In the genomic region with DNA sequence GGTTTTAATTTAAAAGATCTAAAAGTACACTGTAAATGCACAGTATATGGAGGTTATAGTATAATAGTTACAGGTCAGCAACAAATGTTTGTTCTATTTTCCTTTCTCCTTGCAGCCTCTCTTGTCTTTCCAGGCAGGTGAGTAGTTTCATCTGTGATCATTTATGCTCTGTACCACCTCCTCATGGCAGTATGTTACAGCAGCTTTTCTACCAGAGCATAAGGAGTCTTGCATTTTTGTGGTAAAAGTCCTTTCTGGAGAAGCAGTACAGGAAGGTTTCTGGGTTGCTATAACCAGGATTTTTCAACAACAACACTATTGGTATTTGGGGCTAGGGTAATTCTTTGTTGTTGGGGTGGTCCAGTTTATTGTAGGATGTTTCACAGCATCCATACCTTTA, we compare ENCODE assay signal across 22 cellular contexts. TPM values are rescaled to one million over a fixed set of nuclear protein-coding genes. Genes with fewer than 3 reads are reported as not detected.
DNase-seq lines count a peak whose midpoint lies in the region; ATAC-seq, FAIRE-seq and TF ChIP-seq lines count a peak whose summit lies in the region.
"Had no signal": no experiment of that assay in that cellular context is flagged by ENCODE, and none has a peak within 500 bp of the region (broad histone marks: within the 10 kb centered on the region; RNA-seq: fewer than 3 reads in every experiment).

No MANE protein-coding gene starts in this region.

- peak overlapping the region; percentile 4 for H3K9ac ChIP-seq in NT2/D1 (ENCODE audit: insufficient read length, low read depth)

- no peaks in the 10 kb centered on the region for H3K27me3 Mint-ChIP-seq in neural crest cell (ENCODE audit: low read depth)
- H3K27me3 Mint-ChIP-seq: activated B cell treated with CpG ODN at 0.5 μM for 24 hours; CD4-positive, alpha-beta memory T cell; naive B cell had no signal

- H3K36me3 ChIP-seq in NT2/D1 (ENCODE audit: insufficient read depth, insufficient read length, low read length) = peaks cover 9% of the 10 kb centered on the region
- H3K36me3 ChIP-seq: vagina had no signal

- H3K27ac Mint-ChIP-seq in neural crest cell (ENCODE audit: unreplicated experiment) = no peak overlapping the region
- H3K27ac Mint-ChIP-seq in stimulated activated effector memory CD8-positive, alpha-beta T cell treated with anti-CD3 and anti-CD28 coated beads, Interleukin-12 subunit alpha, Interleukin-12 subunit beta, amount 100 ng/mL, for 72 hours = no peak overlapping the region
- H3K27ac Mint-ChIP-seq: activated B cell treated with CpG ODN at 0.5 μM for 24 hours; activated T-helper 1 cell treated with anti-CD3 and anti-CD28 coated beads, Interleukin-12 subunit alpha, Interleukin-12 subunit beta, Interleukin-2, Interleukin-4 antibody, amounts not matched to agents 30 ng/mL and 10 ng/mL and 1 ng/mL, durations not matched to agents 14 hours and 24 hours and 36 hours; T-helper 2 cell treated with Interferon-gamma antibody and Interleukin-4, amounts not matched to agents 5 μg/mL and 100 μg/mL, for 36 hours had no signal

- H3K4me1 Mint-ChIP-seq in neural crest cell = peaks cover 41% of the 10 kb centered on the region
- H3K4me1 Mint-ChIP-seq in stimulated activated effector memory CD8-positive, alpha-beta T cell treated with anti-CD3 and anti-CD28 coated beads, Interleukin-12 subunit alpha, Interleukin-12 subunit beta, amount 100 ng/mL, for 72 hours = peaks cover 36% of the 10 kb centered on the region

- H3K27me3 ChIP-seq in NT2/D1 (ENCODE audit: insufficient read depth, insufficient read length) = no peaks in the 10 kb centered on the region
- H3K27me3 ChIP-seq: heart left ventricle, vagina had no signal

- no peak overlapping the region for H3K4me3 ChIP-seq in NT2/D1 (ENCODE audit: insufficient read length, low read depth)
- no peak overlapping the region for H3K4me3 ChIP-seq in astrocyte of the spinal cord (ENCODE audit: low read depth, low read length)
- H3K4me3 ChIP-seq: heart left ventricle, vagina had no signal

- H3K9me3 ChIP-seq in NT2/D1 (ENCODE audit: insufficient read depth, low read length) = no peaks in the 10 kb centered on the region
- H3K9me3 ChIP-seq: heart left ventricle, vagina had no signal

- H3K4me1 ChIP-seq in NT2/D1 (ENCODE audit: insufficient read depth, insufficient read length) = no peaks in the 10 kb centered on the region

- DNase-seq in D721Med (ENCODE audit: insufficient read length, low spot score) (no peak), NT2/D1 (ENCODE audit: low read depth, low spot score) (no peak), astrocyte of the spinal cord (ENCODE audit: low read depth, low spot score) (no peak), neural crest cell (ENCODE audit: low read depth, low spot score) (no peak), NCI-H2171 treated with DMSO at 0.1 percent for 48 hours (lab: John Stamatoyannopoulos, UW) (no peak), cerebellum (ENCODE audit: low spot score) (no peak), AG08395 (ENCODE audit: low spot score) (no peak)
- no peak for DNase-seq in stimulated activated effector memory CD8-positive, alpha-beta T cell treated with anti-CD3 and anti-CD28 coated beads, Interleukin-12 subunit alpha, Interleukin-12 subunit beta, amount 100 ng/mL, for 72 hours (ENCODE audit: low spot score in 2 of 2)
- DNase-seq: activated B cell treated with CpG ODN at 0.5 μM for 24 hours; activated CD4-positive, alpha-beta T cell treated with anti-CD3 and anti-CD28 coated beads, Interleukin-2, amount 50 U/mL, for 4 hours; activated naive CD4-positive, alpha-beta T cell treated with anti-CD3 and anti-CD28 coated beads, Interleukin-2, amount 50 U/mL, for 16 hours; CD4-positive, alpha-beta memory T cell; central memory CD4-positive, alpha-beta T cell; DMS 273 treated with DMSO at 0.1 percent for 48 hours; heart left ventricle; left colon; naive B cell; NCI-H2171; stimulated activated CD4-positive, alpha-beta T cell treated with anti-CD3 and anti-CD28 coated beads, Interleukin-1b, Interleukin-23, amount 100 ng/mL, for 48 hours had no signal

- H3K4me3 Mint-ChIP-seq in neural crest cell = no peak overlapping the region
- H3K4me3 Mint-ChIP-seq in stimulated activated effector memory CD8-positive, alpha-beta T cell treated with anti-CD3 and anti-CD28 coated beads, Interleukin-12 subunit alpha, Interleukin-12 subunit beta, amount 100 ng/mL, for 72 hours = no peak overlapping the region
- H3K4me3 Mint-ChIP-seq: activated B cell treated with CpG ODN at 0.5 μM for 24 hours; activated T-helper 1 cell treated with anti-CD3 and anti-CD28 coated beads, Interleukin-12 subunit alpha, Interleukin-12 subunit beta, Interleukin-2, Interleukin-4 antibody, amounts not matched to agents 30 ng/mL and 10 ng/mL and 1 ng/mL, durations not matched to agents 14 hours and 24 hours and 36 hours; CD4-positive, alpha-beta memory T cell; naive B cell; T-helper 2 cell treated with Interferon-gamma antibody and Interleukin-4, amounts not matched to agents 5 μg/mL and 100 μg/mL, for 36 hours had no signal

- peak; percentile 16 for FAIRE-seq in D721Med (lab: Jason Lieb, UNC)

- in situ Hi-C loops in astrocyte of the spinal cord (cut with HindIII; ENCODE audit: low sequenced_read_pairs) = no loop called here

- no peaks in the 10 kb centered on the region for H3K36me3 Mint-ChIP-seq in neural crest cell (ENCODE audit: low read depth)
- H3K36me3 Mint-ChIP-seq in stimulated activated effector memory CD8-positive, alpha-beta T cell treated with anti-CD3 and anti-CD28 coated beads, Interleukin-12 subunit alpha, Interleukin-12 subunit beta, amount 100 ng/mL, for 72 hours = no peaks in the 10 kb centered on the region
- H3K36me3 Mint-ChIP-seq: naive B cell had no signal

- ATAC-seq in stimulated activated effector memory CD8-positive, alpha-beta T cell treated with anti-CD3 and anti-CD28 coated beads, Interleukin-12 subunit alpha, Interleukin-12 subunit beta, amount 100 ng/mL, for 72 hours = no peak
- ATAC-seq: heart left ventricle, left colon had no signal

- peak; percentile 22 for TF ChIP-seq CTCF in D721Med (IDR thresholded peaks at IDR 0.05; ENCODE audit: insufficient read depth, missing control alignments)
- peak; percentile 2 for TF ChIP-seq CTCF in astrocyte of the spinal cord (IDR thresholded peaks at IDR 0.05; ENCODE audit: low read depth, low read length)
- TF ChIP-seq CTCF in neural crest cell (conservative IDR thresholded peaks at IDR 0.05) = peak; percentile 12

- H3K9me3 Mint-ChIP-seq in neural crest cell = no peaks in the 10 kb centered on the region
- no peaks in the 10 kb centered on the region for H3K9me3 Mint-ChIP-seq in stimulated activated effector memory CD8-positive, alpha-beta T cell treated with anti-CD3 and anti-CD28 coated beads, Interleukin-12 subunit alpha, Interleukin-12 subunit beta, amount 100 ng/mL, for 72 hours
- H3K9me3 Mint-ChIP-seq: activated B cell treated with CpG ODN at 0.5 μM for 24 hours; activated T-helper 1 cell treated with anti-CD3 and anti-CD28 coated beads, Interleukin-12 subunit alpha, Interleukin-12 subunit beta, Interleukin-2, Interleukin-4 antibody, amounts not matched to agents 30 ng/mL and 10 ng/mL and 1 ng/mL, durations not matched to agents 14 hours and 24 hours and 36 hours; naive B cell; T-helper 2 cell treated with Interferon-gamma antibody and Interleukin-4, amounts not matched to agents 5 μg/mL and 100 μg/mL, for 36 hours had no signal

RNA-seq across cellular contexts. Expression of gene ZNF609, which starts 59.5 kb away (rescaled TPM):
- total RNA-seq in neural crest cell = 43.0 and 50.7 TPM in 2 replicates
- total RNA-seq in cerebellum = 37.7 TPM
